29 cellular contexts compared by ENCODE assay signal in the genomic region with DNA sequence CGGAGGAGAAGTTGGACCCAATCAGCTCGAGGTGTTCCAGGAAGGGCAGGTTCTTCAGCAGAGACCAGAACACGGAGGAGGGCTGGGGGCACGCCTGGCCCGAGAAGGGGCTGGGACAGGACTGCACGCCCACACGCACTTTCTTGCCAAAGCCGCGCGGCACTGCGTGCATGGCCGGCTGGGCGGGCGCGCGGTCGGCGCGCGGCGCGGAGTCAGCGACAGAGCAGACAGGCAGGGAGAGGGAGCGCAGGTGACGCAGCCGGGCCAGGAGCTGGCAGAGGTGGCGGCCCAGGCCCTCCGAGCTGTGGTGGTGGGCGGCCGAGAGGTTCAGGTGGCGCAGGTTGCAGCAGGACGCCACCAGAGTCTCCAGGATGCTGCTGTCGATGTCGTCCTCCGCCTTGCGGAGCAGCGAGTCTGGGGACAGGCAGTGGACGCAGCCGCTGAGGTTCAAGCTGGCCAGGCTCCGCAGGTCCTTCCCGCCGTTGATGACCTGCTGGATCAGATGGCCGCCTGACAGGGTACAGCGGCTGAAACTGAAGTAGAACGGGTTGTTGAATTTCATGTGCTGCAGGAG.
"Had no signal": no experiment of that assay in that cellular context is flagged by ENCODE, and none has a peak within 500 bp of the region (broad histone marks: within the 10 kb centered on the region; RNA-seq: fewer than 3 reads in every experiment).

No MANE protein-coding gene starts in this region.

- H3K9me3 Mint-ChIP-seq: activated CD4-positive, alpha-beta memory T cell treated with anti-CD3 and anti-CD28 coated beads, Interleukin-2, amount 10 ng/mL, durations not matched to agents 7 days and 5 days; activated naive CD4-positive, alpha-beta T cell treated with anti-CD3 and anti-CD28 coated beads, Interleukin-2, amount 50 U/mL, for 24 hours; activated naive CD8-positive, alpha-beta T cell treated with anti-CD3 and anti-CD28 coated beads, Interleukin-2, amount 10 ng/mL, durations not matched to agents 7 days and 5 days had no signal

- H3K27me3 Mint-ChIP-seq: activated CD4-positive, alpha-beta memory T cell treated with anti-CD3 and anti-CD28 coated beads, Interleukin-2, amount 10 ng/mL, durations not matched to agents 7 days and 5 days; activated CD8-positive, alpha-beta memory T cell treated with anti-CD3 and anti-CD28 coated beads, Interleukin-2, amount 10 ng/mL, durations not matched to agents 7 days and 5 days; activated naive CD4-positive, alpha-beta T cell treated with anti-CD3 and anti-CD28 coated beads, Interleukin-2, amount 50 U/mL, for 24 hours; activated naive CD8-positive, alpha-beta T cell treated with anti-CD3 and anti-CD28 coated beads, Interleukin-2, amount 10 ng/mL, durations not matched to agents 7 days and 5 days had no signal

- H3K27ac Mint-ChIP-seq: activated CD4-positive, alpha-beta memory T cell treated with anti-CD3 and anti-CD28 coated beads, Interleukin-2, amount 10 ng/mL, durations not matched to agents 7 days and 5 days; activated CD8-positive, alpha-beta memory T cell treated with anti-CD3 and anti-CD28 coated beads, Interleukin-2, amount 10 ng/mL, durations not matched to agents 7 days and 5 days; activated naive CD8-positive, alpha-beta T cell treated with anti-CD3 and anti-CD28 coated beads, Interleukin-2, amount 10 ng/mL, durations not matched to agents 7 days and 5 days had no signal

- DNase-seq: activated CD4-positive, alpha-beta memory T cell treated with anti-CD3 and anti-CD28 coated beads, Interleukin-2, amount 10 ng/mL, durations not matched to agents 7 days and 5 days; activated CD4-positive, alpha-beta T cell treated with anti-CD3 and anti-CD28 coated beads for 1 hour; activated CD4-positive, alpha-beta T cell treated with anti-CD3 and anti-CD28 coated beads for 48 hours; activated CD4-positive, CD25-positive, alpha-beta regulatory T cell; activated CD8-positive, alpha-beta memory T cell treated with anti-CD3 and anti-CD28 coated beads for 24 hours; activated CD8-positive, alpha-beta memory T cell treated with anti-CD3 and anti-CD28 coated beads, Interleukin-2, amount 10 ng/mL, durations not matched to agents 7 days and 5 days; activated CD8-positive, alpha-beta memory T cell treated with anti-CD3 and anti-CD28 coated beads, Interleukin-2, amount 50 U/mL, for 48 hours; activated effector memory CD4-positive, alpha-beta T cell treated with Interleukin-2 at 50 U/mL for 16 hours; activated naive CD8-positive, alpha-beta T cell treated with anti-CD3 and anti-CD28 coated beads, Interleukin-2, amount 10 ng/mL, durations not matched to agents 7 days and 5 days; activated T-cell treated with anti-CD3 and anti-CD28 coated beads, Interleukin-2, amount 50 U/mL, for 48 hours; adrenal gland; body of pancreas; Kasumi-1; KG1; NCI-H1048; NCI-H1105 treated with DMSO at 0.1 percent for 48 hours; NCI-H1436; NCI-H1694; NCI-H1930; NCI-H2081 treated with DMSO at 0.1 percent for 48 hours; NCI-H524 treated with DMSO at 0.1 percent for 48 hours; Peyer's patch; RPMI8226; SIG-M5; T1000; WERI-Rb-1 had no signal

- H3K27ac ChIP-seq: adrenal gland, body of pancreas, Peyer's patch, WERI-Rb-1 had no signal

- H3K4me3 Mint-ChIP-seq: activated CD4-positive, alpha-beta memory T cell treated with anti-CD3 and anti-CD28 coated beads, Interleukin-2, amount 10 ng/mL, durations not matched to agents 7 days and 5 days; activated CD8-positive, alpha-beta memory T cell treated with anti-CD3 and anti-CD28 coated beads, Interleukin-2, amount 10 ng/mL, durations not matched to agents 7 days and 5 days; activated naive CD4-positive, alpha-beta T cell treated with anti-CD3 and anti-CD28 coated beads, Interleukin-2, amount 50 U/mL, for 24 hours; activated naive CD8-positive, alpha-beta T cell treated with anti-CD3 and anti-CD28 coated beads, Interleukin-2, amount 10 ng/mL, durations not matched to agents 7 days and 5 days had no signal

- H3K4me3 ChIP-seq: adrenal gland, body of pancreas, MG63, Peyer's patch had no signal

- H3K9me3 ChIP-seq: adrenal gland, body of pancreas, MG63, Peyer's patch had no signal

- ATAC-seq: activated CD8-positive, alpha-beta memory T cell treated with anti-CD3 and anti-CD28 coated beads, Interleukin-2, amount 10 ng/mL, durations not matched to agents 7 days and 5 days; Right ventricle myocardium inferior had no signal

- H3K4me1 ChIP-seq: Peyer's patch had no signal

- H3K27me3 ChIP-seq: adrenal gland, body of pancreas, MG63, Peyer's patch had no signal
